Comparison of ENCODE assay signal across 30 cellular contexts in genomic region chr17:81282876-81283275, GRCh38.
"Had no signal": no experiment of that assay in that cellular context is flagged by ENCODE, and none has a peak within 500 bp of the region (broad histone marks: within the 10 kb centered on the region; RNA-seq: fewer than 3 reads in every experiment).

No MANE protein-coding gene starts in this region.

- H3K27me3 ChIP-seq: brain microvascular endothelial cell, SJCRH30 had no signal

- H3K4me3 Mint-ChIP-seq: activated CD4-positive, alpha-beta T cell treated with anti-CD3 and anti-CD28 coated beads, Interleukin-2, amount 10 ng/mL, durations not matched to agents 24 days and 14 days; activated CD8-positive, alpha-beta T cell treated with anti-CD3 and anti-CD28 coated beads for 36 hours; activated naive CD8-positive, alpha-beta T cell; activated naive CD8-positive, alpha-beta T cell treated with anti-CD3 and anti-CD28 coated beads, Interleukin-2, amount 50 U/mL, for 24 hours; activated T-cell treated with anti-CD3 and anti-CD28 coated beads, Interleukin-2, amount 50 U/mL, for 72 hours; central memory CD8-positive, alpha-beta T cell; T-helper 2 cell treated with Interferon-gamma antibody and Interleukin-4, amounts not matched to agents 5 μg/mL and 100 μg/mL, for 36 hours had no signal

- H3K4me3 ChIP-seq: K562, PC-9, SJCRH30, SK-N-MC had no signal

- DNase-seq: activated CD4-positive, alpha-beta T cell treated with anti-CD3 and anti-CD28 coated beads, Interleukin-2, amount 10 ng/mL, durations not matched to agents 24 days and 14 days; activated CD4-positive, alpha-beta T cell treated with anti-CD3 and anti-CD28 coated beads, Interleukin-2, amount 50 U/mL, for 4 hours; activated CD8-positive, alpha-beta T cell treated with anti-CD3 and anti-CD28 coated beads for 36 hours; activated gamma-delta T cell; activated naive CD4-positive, alpha-beta T cell treated with Interleukin-2 at 50 U/mL for 16 hours; activated naive CD8-positive, alpha-beta T cell treated with anti-CD3 and anti-CD28 coated beads, Interleukin-2, amount 50 U/mL, for 24 hours; activated T-cell treated with anti-CD3 and anti-CD28 coated beads, Interleukin-2, amount 50 U/mL, for 1 hour; activated T-cell treated with anti-CD3 and anti-CD28 coated beads, Interleukin-2, amount 50 U/mL, for 72 hours; anterior cingulate cortex; brain microvascular endothelial cell; IMR-90; NCI-H1105; NCI-H1417 treated with DMSO at 0.1 percent for 48 hours; NCI-H187 treated with DMSO at 0.1 percent for 48 hours; NCI-H2081; NCI-H345; NCI-H526; NCI-H748 treated with DMSO at 0.1 percent for 48 hours; NK-92 treated with Interleukin-12 subunit alpha and Interleukin-12 subunit beta, amount 100 ng/mL, for 24 hours; PC-9; SHP77; SJCRH30 had no signal

- H3K27ac ChIP-seq: brain microvascular endothelial cell, PC-9, SJCRH30, SK-N-MC had no signal

- H3K9me3 Mint-ChIP-seq: activated CD4-positive, alpha-beta T cell treated with anti-CD3 and anti-CD28 coated beads, Interleukin-2, amount 10 ng/mL, durations not matched to agents 24 days and 14 days; activated CD8-positive, alpha-beta T cell treated with anti-CD3 and anti-CD28 coated beads for 36 hours; activated naive CD8-positive, alpha-beta T cell treated with anti-CD3 and anti-CD28 coated beads, Interleukin-2, amount 50 U/mL, for 24 hours; activated T-cell treated with anti-CD3 and anti-CD28 coated beads, Interleukin-2, amount 50 U/mL, for 72 hours; activated T-helper 2 cell treated with anti-CD3 and anti-CD28 coated beads, Interferon-gamma antibody, Interleukin-2, Interleukin-4, amounts not matched to agents 10 μg/mL and 5 μg/mL and 100 μg/mL, durations not matched to agents 14 hours and 24 hours and 36 hours; central memory CD8-positive, alpha-beta T cell; T-helper 2 cell treated with Interferon-gamma antibody and Interleukin-4, amounts not matched to agents 5 μg/mL and 100 μg/mL, for 36 hours had no signal

- FAIRE-seq: K562, RCC 7860, TTC549 had no signal

- H3K27me3 Mint-ChIP-seq: activated CD4-positive, alpha-beta T cell treated with anti-CD3 and anti-CD28 coated beads, Interleukin-2, amount 10 ng/mL, durations not matched to agents 24 days and 14 days; activated CD8-positive, alpha-beta T cell treated with anti-CD3 and anti-CD28 coated beads for 36 hours; activated naive CD8-positive, alpha-beta T cell; activated naive CD8-positive, alpha-beta T cell treated with anti-CD3 and anti-CD28 coated beads, Interleukin-2, amount 50 U/mL, for 24 hours; central memory CD8-positive, alpha-beta T cell had no signal

- ATAC-seq: activated CD8-positive, alpha-beta T cell treated with anti-CD3 and anti-CD28 coated beads for 36 hours; activated naive CD8-positive, alpha-beta T cell treated with anti-CD3 and anti-CD28 coated beads, Interleukin-2, amount 50 U/mL, for 24 hours; activated T-cell treated with anti-CD3 and anti-CD28 coated beads, Interleukin-2, amount 50 U/mL, for 72 hours; K562 had no signal

- H3K27ac Mint-ChIP-seq: activated CD4-positive, alpha-beta T cell treated with anti-CD3 and anti-CD28 coated beads, Interleukin-2, amount 10 ng/mL, durations not matched to agents 24 days and 14 days; activated CD8-positive, alpha-beta T cell treated with anti-CD3 and anti-CD28 coated beads for 36 hours; activated naive CD8-positive, alpha-beta T cell; activated naive CD8-positive, alpha-beta T cell treated with anti-CD3 and anti-CD28 coated beads, Interleukin-2, amount 50 U/mL, for 24 hours; activated T-cell treated with anti-CD3 and anti-CD28 coated beads, Interleukin-2, amount 50 U/mL, for 72 hours; T-helper 2 cell treated with Interferon-gamma antibody and Interleukin-4, amounts not matched to agents 5 μg/mL and 100 μg/mL, for 36 hours had no signal

- H2AFZ ChIP-seq: PC-9 had no signal

- H3K9me3 ChIP-seq: SJCRH30 had no signal

- H3K4me2 ChIP-seq: PC-9 had no signal
